ENCODE assay signal across 20 cellular contexts in genomic region chr20:48208176-48208575, GRCh38.
"Had no signal": no experiment of that assay in that cellular context is flagged by ENCODE, and none has a peak within 500 bp of the region (broad histone marks: within the 10 kb centered on the region; RNA-seq: fewer than 3 reads in every experiment).

No MANE protein-coding gene starts in this region.

- H3K27ac ChIP-seq: colonic mucosa, esophagus muscularis mucosa, foreskin keratinocyte, gastroesophageal sphincter, heart left ventricle, hepatocyte, left lung, lower lobe of right lung had no signal

- DNase-seq: colonic mucosa; cortex of kidney; effector memory CD4-positive, alpha-beta T cell; foreskin keratinocyte; hypothalamus; immature natural killer cell; islet precursor cell; kidney; kidney glomerular epithelial cell; left lung; left ventricle myocardium superior; lower lobe of right lung; mesenchymal stem cell; midbrain had no signal

- H3K4me1 ChIP-seq: colonic mucosa, foreskin keratinocyte, gastroesophageal sphincter, left lung, lower lobe of right lung had no signal

- ATAC-seq: foreskin keratinocyte, gastroesophageal sphincter, heart left ventricle, left lung, left ventricle myocardium superior, lower lobe of right lung had no signal

- H3K36me3 ChIP-seq: colonic mucosa, esophagus muscularis mucosa, gastroesophageal sphincter, heart left ventricle, left lung, lower lobe of right lung had no signal

- H3K4me2 ChIP-seq: hepatocyte had no signal

- FAIRE-seq: endothelial cell of umbilical vein, frontal cortex, kidney had no signal

- H3K27me3 ChIP-seq: colonic mucosa, esophagus muscularis mucosa, gastroesophageal sphincter, hepatocyte, left lung had no signal

- H3K4me3 ChIP-seq: colonic mucosa, esophagus muscularis mucosa, gastroesophageal sphincter, heart left ventricle, hepatocyte, left lung, lower lobe of right lung had no signal

- H3K79me2 ChIP-seq: hepatocyte had no signal
